1 cellular context compared by ENCODE assay signal in the genomic region with DNA sequence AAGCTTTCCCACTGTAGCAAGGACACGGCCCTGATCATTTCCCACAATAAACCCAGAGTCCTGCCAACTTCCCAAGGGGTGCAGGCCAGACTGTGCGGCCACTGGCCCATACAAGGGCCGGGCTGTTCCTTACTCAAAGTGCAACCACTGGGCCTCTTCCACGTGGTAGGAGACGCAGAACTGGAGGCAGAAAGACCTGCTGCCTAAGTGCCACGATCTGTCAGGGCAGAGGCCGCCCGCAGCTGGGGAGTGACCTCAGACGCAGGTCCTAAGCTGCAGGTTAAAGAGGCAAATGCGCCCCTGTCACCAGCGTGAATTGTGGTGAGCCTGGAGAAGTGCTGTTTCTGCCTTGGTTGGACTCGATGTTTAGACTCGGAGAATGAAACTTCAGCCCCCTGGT.
TF ChIP-seq lines count a peak whose summit lies in the region.

No MANE protein-coding gene starts in this region.

TF ChIP-seq in SK-N-SH, 30 proteins besides CTCF, POLR2A, EP300 and RAD21 (continued from another document):
- TF ChIP-seq GABPA (IDR thresholded peaks at IDR 0.05; ENCODE audit: low read depth) (no peak), TCF12 (IDR thresholded peaks at IDR 0.05) (no peak)
- TF ChIP-seq, protein P1, sequence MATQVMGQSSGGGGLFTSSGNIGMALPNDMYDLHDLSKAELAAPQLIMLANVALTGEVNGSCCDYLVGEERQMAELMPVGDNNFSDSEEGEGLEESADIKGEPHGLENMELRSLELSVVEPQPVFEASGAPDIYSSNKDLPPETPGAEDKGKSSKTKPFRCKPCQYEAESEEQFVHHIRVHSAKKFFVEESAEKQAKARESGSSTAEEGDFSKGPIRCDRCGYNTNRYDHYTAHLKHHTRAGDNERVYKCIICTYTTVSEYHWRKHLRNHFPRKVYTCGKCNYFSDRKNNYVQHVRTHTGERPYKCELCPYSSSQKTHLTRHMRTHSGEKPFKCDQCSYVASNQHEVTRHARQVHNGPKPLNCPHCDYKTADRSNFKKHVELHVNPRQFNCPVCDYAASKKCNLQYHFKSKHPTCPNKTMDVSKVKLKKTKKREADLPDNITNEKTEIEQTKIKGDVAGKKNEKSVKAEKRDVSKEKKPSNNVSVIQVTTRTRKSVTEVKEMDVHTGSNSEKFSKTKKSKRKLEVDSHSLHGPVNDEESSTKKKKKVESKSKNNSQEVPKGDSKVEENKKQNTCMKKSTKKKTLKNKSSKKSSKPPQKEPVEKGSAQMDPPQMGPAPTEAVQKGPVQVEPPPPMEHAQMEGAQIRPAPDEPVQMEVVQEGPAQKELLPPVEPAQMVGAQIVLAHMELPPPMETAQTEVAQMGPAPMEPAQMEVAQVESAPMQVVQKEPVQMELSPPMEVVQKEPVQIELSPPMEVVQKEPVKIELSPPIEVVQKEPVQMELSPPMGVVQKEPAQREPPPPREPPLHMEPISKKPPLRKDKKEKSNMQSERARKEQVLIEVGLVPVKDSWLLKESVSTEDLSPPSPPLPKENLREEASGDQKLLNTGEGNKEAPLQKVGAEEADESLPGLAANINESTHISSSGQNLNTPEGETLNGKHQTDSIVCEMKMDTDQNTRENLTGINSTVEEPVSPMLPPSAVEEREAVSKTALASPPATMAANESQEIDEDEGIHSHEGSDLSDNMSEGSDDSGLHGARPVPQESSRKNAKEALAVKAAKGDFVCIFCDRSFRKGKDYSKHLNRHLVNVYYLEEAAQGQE (IDR thresholded peaks at IDR 0.05; ENCODE audit: low read depth, low read length): no peak
TF ChIP-seq in SK-N-SH: peak in this region for 0.
